Comparison of ENCODE assay signal across 9 cellular contexts in genomic region chr17:76270770-76271668, GRCh38. TPM values are rescaled to one million over a fixed set of nuclear protein-coding genes. Genes with fewer than 3 reads are reported as not detected.
DNase-seq lines count a peak whose midpoint lies in the region; FAIRE-seq and TF ChIP-seq lines count a peak whose summit lies in the region.
"Had no signal": no experiment of that assay in that cellular context is flagged by ENCODE, and none has a peak within 500 bp of the region (broad histone marks: within the 10 kb centered on the region; RNA-seq: fewer than 3 reads in every experiment).

No MANE protein-coding gene starts in this region.

- peak; percentile 63 for FAIRE-seq in GM12891 (lab: Jason Lieb, UNC)

- intact Hi-C loops in activated T-helper 2 cell treated with anti-CD3 and anti-CD28 coated beads, Interferon-gamma antibody, Interleukin-2, Interleukin-4, amounts not matched to agents 10 μg/mL and 5 μg/mL and 100 μg/mL, durations not matched to agents 14 hours and 24 hours and 36 hours (cut with micrococcal nuclease), result loop anchor here (5.0 kb wide), 2 partner anchors 39 to 129 kb away; partner anchors contain the start of gene FOXJ1
- intact Hi-C loops in posterior vena cava (cut with DNase I), result no loop called here

- H3K27me3 ChIP-seq in neuronal stem cell (ENCODE audit: control insufficient read depth in 3 of 3, insufficient read depth in 3 of 3, low read depth in 1 of 3, low read length in 3 of 3), result no peaks in the 10 kb centered on the region

- CTCF ChIA-PET in HEK293 (lab: Yijun Ruan, JAX), result interaction anchor here (0.6 to 5.8 kb wide), 5 partner anchors 9 to 93 kb away, joined by 3 to 52 read pairs (median 4); no protein-coding TSS in a partner anchor

- peaks cover 16% of the 10 kb centered on the region for H3K79me1 ChIP-seq in neuronal stem cell (ENCODE audit: low read depth, low read length)

- peaks cover 48% of the 10 kb centered on the region for H3K36me3 Mint-ChIP-seq in activated T-helper 2 cell treated with anti-CD3 and anti-CD28 coated beads, Interferon-gamma antibody, Interleukin-2, Interleukin-4, amounts not matched to agents 10 μg/mL and 5 μg/mL and 100 μg/mL, durations not matched to agents 14 hours and 24 hours and 36 hours (ENCODE audit: low read depth)

- WGBS in neuronal stem cell (ENCODE audit: extremely low coverage in 2 of 2, insufficient read length in 2 of 2, insufficient replicate concordance in 1 of 2), 2 donors, result no CpG with 5 or more reads among the region's 14 CpGs

- POLR2A ChIA-PET in HEK293 (lab: Yijun Ruan, JAX), result interaction anchor here (0.5 to 1.2 kb wide), 2 partner anchors 145 to 265 kb away, joined by 3 read pairs; no protein-coding TSS in a partner anchor

- no peak overlapping the region for H2BK5ac ChIP-seq in neuronal stem cell (ENCODE audit: low read length)

- H3K4me1 Mint-ChIP-seq in activated T-helper 2 cell treated with anti-CD3 and anti-CD28 coated beads, Interferon-gamma antibody, Interleukin-2, Interleukin-4, amounts not matched to agents 10 μg/mL and 5 μg/mL and 100 μg/mL, durations not matched to agents 14 hours and 24 hours and 36 hours (ENCODE audit: low read depth), result peaks cover 45% of the 10 kb centered on the region

- H2AK5ac ChIP-seq in neuronal stem cell (ENCODE audit: low read depth, low read length), result no peak overlapping the region

- peak overlapping the region; percentile 36 for H2BK12ac ChIP-seq in neuronal stem cell (ENCODE audit: low read length)

- no peaks in the 10 kb centered on the region for H3K9me3 ChIP-seq in HEK293 (ENCODE audit: control insufficient read depth, insufficient read depth, low read depth, low read length)
- H3K9me3 ChIP-seq in neuronal stem cell (replicated peaks in 1 of 2; ENCODE audit: control insufficient read depth in 2 of 2, insufficient read depth in 1 of 2, low read depth in 1 of 2, low read length in 2 of 2), result peaks cover 0 to 1% of the 10 kb centered on the region in 2 donors

- no peak overlapping the region for H2BK120ac ChIP-seq in neuronal stem cell (ENCODE audit: low read depth, low read length)

- H3K4me2 ChIP-seq in neuronal stem cell (ENCODE audit: insufficient read depth, low read length, poor library complexity, severe bottlenecking), result no peak overlapping the region

- peak overlapping the region; percentile 39 for H3K23ac ChIP-seq in neuronal stem cell (ENCODE audit: low read depth, low read length, poor library complexity)

- no peak overlapping the region for H3K4ac ChIP-seq in neuronal stem cell (ENCODE audit: low read length)

- no peak for TF ChIP-seq CTCF in HEK293 (tag by site-specific recombination; IDR thresholded peaks at IDR 0.05)

- TF ChIP-seq POLR2A in GM12891 (IDR thresholded peaks at IDR 0.05; ENCODE audit: low read depth, low read length), result peak; percentile 84; the same call in 1 of the 2 replicates

- peak overlapping the region; percentile 79 for H3K4me3 Mint-ChIP-seq in activated T-helper 2 cell treated with anti-CD3 and anti-CD28 coated beads, Interferon-gamma antibody, Interleukin-2, Interleukin-4, amounts not matched to agents 10 μg/mL and 5 μg/mL and 100 μg/mL, durations not matched to agents 14 hours and 24 hours and 36 hours (ENCODE audit: low read depth)

- H2BK15ac ChIP-seq in neuronal stem cell (ENCODE audit: low read length), result no peak overlapping the region

- no peak overlapping the region for H4K8ac ChIP-seq in neuronal stem cell (ENCODE audit: low read depth, low read length)

- H3K18ac ChIP-seq in neuronal stem cell (ENCODE audit: low read length), result no peak overlapping the region

- H3K9me3 Mint-ChIP-seq in activated T-helper 2 cell treated with anti-CD3 and anti-CD28 coated beads, Interferon-gamma antibody, Interleukin-2, Interleukin-4, amounts not matched to agents 10 μg/mL and 5 μg/mL and 100 μg/mL, durations not matched to agents 14 hours and 24 hours and 36 hours, result no peaks in the 10 kb centered on the region

- H3K9ac ChIP-seq in neuronal stem cell (ENCODE audit: low read depth, low read length, poor library complexity), result peak overlapping the region; percentile 40

- peak overlapping the region; percentile 90 for H3K27ac Mint-ChIP-seq in activated T-helper 2 cell treated with anti-CD3 and anti-CD28 coated beads, Interferon-gamma antibody, Interleukin-2, Interleukin-4, amounts not matched to agents 10 μg/mL and 5 μg/mL and 100 μg/mL, durations not matched to agents 14 hours and 24 hours and 36 hours

- peaks cover 5 to 28% of the 10 kb centered on the region in 2 experiments; a peak in 2 of 3 replicates for H3K36me3 ChIP-seq in HEK293 (ENCODE audit: control insufficient read depth in 2 of 2, insufficient read depth in 1 of 2, low read length in 2 of 2)
- peaks cover 8 to 51% of the 10 kb centered on the region in 2 donors for H3K36me3 ChIP-seq in neuronal stem cell (replicated peaks in 1 of 2; ENCODE audit: control insufficient read depth in 2 of 2, insufficient read depth in 2 of 2, low read length in 2 of 2)

- no peak overlapping the region for H4K91ac ChIP-seq in neuronal stem cell (ENCODE audit: low read depth, low read length, poor library complexity)

- H3K27ac ChIP-seq in HEK293 (ENCODE audit: extremely low read depth, low read depth, low read length) (0 out of 2 replicates have a peak overlapping the region, but pooled peaks have one; percentile 18), neuronal stem cell (replicated peaks; ENCODE audit: low read length) (no peak overlapping the region)

- H2AFZ ChIP-seq in neuronal stem cell (ENCODE audit: low read length), result no peak overlapping the region

- H3K4me3 ChIP-seq in HEK293 (ENCODE audit: low read depth, low read length) (no peak overlapping the region), neuronal stem cell (ENCODE audit: low read length in 2 of 2) (peak overlapping the region in 1 of 2 donors; percentile 3)

- DNase-seq in GM12891 (ENCODE audit: insufficient read length, low spot score) (no peak), neuronal stem cell (ENCODE audit: low spot score) (no peak), HuH-7 (ENCODE audit: low spot score) (no peak), posterior vena cava (ENCODE audit: low spot score) (no peak), COR-L47 (lab: John Stamatoyannopoulos, UW) (no peak), NCI-H2171 treated with DMSO at 0.1 percent for 48 hours (lab: John Stamatoyannopoulos, UW) (no peak)
- DNase-seq in activated T-helper 2 cell treated with anti-CD3 and anti-CD28 coated beads, Interferon-gamma antibody, Interleukin-2, Interleukin-4, amounts not matched to agents 10 μg/mL and 5 μg/mL and 100 μg/mL, durations not matched to agents 14 hours and 24 hours and 36 hours (ENCODE audit: low spot score), result no peak
- DNase-seq: NCI-H69 had no signal

- no peaks in the 10 kb centered on the region; the same call in 1 of the 2 replicates for H3K4me1 ChIP-seq in HEK293 (ENCODE audit: control insufficient read depth, insufficient read depth, low read length)
- H3K4me1 ChIP-seq in neuronal stem cell (ENCODE audit: control insufficient read depth in 2 of 2, insufficient read depth in 1 of 2, low read depth in 1 of 2, low read length in 2 of 2), result peaks cover 24 to 26% of the 10 kb centered on the region in 2 donors

- no peaks in the 10 kb centered on the region for H3K27me3 Mint-ChIP-seq in activated T-helper 2 cell treated with anti-CD3 and anti-CD28 coated beads, Interferon-gamma antibody, Interleukin-2, Interleukin-4, amounts not matched to agents 10 μg/mL and 5 μg/mL and 100 μg/mL, durations not matched to agents 14 hours and 24 hours and 36 hours (ENCODE audit: low read depth)

- peak overlapping the region; percentile 92 for H3K14ac ChIP-seq in neuronal stem cell (ENCODE audit: low read length)

TF ChIP-seq in GM12891, 5 proteins besides CTCF, POLR2A, EP300 and RAD21:
- TF ChIP-seq PAX5 (IDR thresholded peaks at IDR 0.05; ENCODE audit: insufficient read depth, low read length, severe bottlenecking), result no peak
- TF ChIP-seq TAF1 (IDR thresholded peaks at IDR 0.05; ENCODE audit: low read depth, low read length), result peak; percentile 48; the same call in 1 of the 2 replicates
- peak; percentile 82 for TF ChIP-seq POU2F2 (IDR thresholded peaks at IDR 0.05; ENCODE audit: low read depth, low read length)
- TF ChIP-seq POLR2AphosphoS5 (IDR thresholded peaks at IDR 0.05; ENCODE audit: low read depth, low read length), result peak; percentile 97
- no peak for TF ChIP-seq SPI1 (IDR thresholded peaks at IDR 0.05; ENCODE audit: low read depth, low read length)

TF ChIP-seq in HEK293, 187 proteins besides CTCF, POLR2A, EP300 and RAD21 (continues in another document):
- no peak for TF ChIP-seq KLF9 (tag by site-specific recombination; IDR thresholded peaks at IDR 0.05; ENCODE audit: low read depth)
- TF ChIP-seq PRDM6 (tag by site-specific recombination; IDR thresholded peaks at IDR 0.05), result no peak

RNA-seq across cellular contexts. Expression of gene UBALD2, which starts 5.9 kb away (rescaled TPM):
- polyA plus RNA-seq in GM12891 (2012; ENCODE audit: low read depth, missing spikeins), result 86.1 TPM
- 204 and 212 TPM in 2 replicates for total RNA-seq in activated T-helper 2 cell treated with anti-CD3 and anti-CD28 coated beads, Interferon-gamma antibody, Interleukin-2, Interleukin-4, amounts not matched to agents 10 μg/mL and 5 μg/mL and 100 μg/mL, durations not matched to agents 14 hours and 24 hours and 36 hours
- polyA plus RNA-seq in neuronal stem cell (2013, experiment 1 of 2), result 43.3 TPM
- polyA plus RNA-seq in neuronal stem cell (2013, experiment 2 of 2), result 46.8 TPM
- 10 to 100 TPM; 21.7 to 22.5 TPM for total RNA-seq in posterior vena cava

RNA-seq across cellular contexts. Expression of gene RNF157, which starts 30.7 kb away (rescaled TPM):
- 0.47 TPM for polyA plus RNA-seq in GM12891 (2012; ENCODE audit: low read depth, missing spikeins)
- total RNA-seq in activated T-helper 2 cell treated with anti-CD3 and anti-CD28 coated beads, Interferon-gamma antibody, Interleukin-2, Interleukin-4, amounts not matched to agents 10 μg/mL and 5 μg/mL and 100 μg/mL, durations not matched to agents 14 hours and 24 hours and 36 hours, result 34.3 and 34.9 TPM in 2 replicates
- polyA plus RNA-seq in neuronal stem cell (2013, experiment 1 of 2), result 28.7 TPM
- polyA plus RNA-seq in neuronal stem cell (2013, experiment 2 of 2), result 29.6 TPM
- 1 to 10 TPM; 1.9 TPM for total RNA-seq in posterior vena cava

RNA-seq across cellular contexts. Expression of gene QRICH2, which starts 37.1 kb away (rescaled TPM):
- 0.46 TPM for polyA plus RNA-seq in GM12891 (2012; ENCODE audit: low read depth, missing spikeins)
- 1.7 and 2.1 TPM in 2 replicates for total RNA-seq in activated T-helper 2 cell treated with anti-CD3 and anti-CD28 coated beads, Interferon-gamma antibody, Interleukin-2, Interleukin-4, amounts not matched to agents 10 μg/mL and 5 μg/mL and 100 μg/mL, durations not matched to agents 14 hours and 24 hours and 36 hours
- 1.8 TPM for polyA plus RNA-seq in neuronal stem cell (2013, experiment 1 of 2)
- 1.6 TPM for polyA plus RNA-seq in neuronal stem cell (2013, experiment 2 of 2)
- total RNA-seq in posterior vena cava, result 1 to 10 TPM in 1 of 2 donors, under 1 TPM in 1; 0.83 to 1.6 TPM

Comparison
In these comparisons a context has a peak if more than half of its experiments do, and no peak if none do; other contexts are left out.
1. RNA of gene RNF157, which starts 30.7 kb away (total RNA-seq): 34.3 to 34.9 TPM in activated T-helper 2 cell treated with anti-CD3 and anti-CD28 coated beads, Interferon-gamma antibody, Interleukin-2, Interleukin-4, amounts not matched to agents 10 μg/mL and 5 μg/mL and 100 μg/mL, durations not matched to agents 14 hours and 24 hours and 36 hours; 1.9 TPM in posterior vena cava; every median in the first group is over 10 times any median in the second.